Comparison of ENCODE assay signal across 11 cellular contexts in the genomic region with DNA sequence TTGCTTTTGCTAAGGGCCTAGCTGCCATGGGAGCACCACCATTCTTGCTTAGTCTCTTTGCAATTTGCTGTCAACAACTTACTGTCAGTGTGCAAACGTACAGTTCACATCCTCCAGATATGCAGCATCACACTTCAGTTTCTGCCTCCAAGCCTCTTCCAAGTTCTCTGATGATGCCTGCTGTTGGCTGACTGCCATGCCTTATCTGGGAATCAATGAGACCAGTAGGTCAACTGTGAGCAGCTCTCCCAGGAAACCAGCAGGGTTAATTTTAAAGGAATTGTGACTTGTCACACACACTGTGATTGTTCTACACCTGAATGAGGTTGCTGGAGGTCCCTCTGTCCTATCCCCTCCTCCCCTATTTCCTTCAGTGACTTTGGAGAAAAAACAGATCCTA. TPM values are rescaled to one million over a fixed set of nuclear protein-coding genes. Genes with fewer than 3 reads are reported as not detected.
A peak's percentile ranks its signal among the peaks of the same experiment; 100 is the strongest.
DNase-seq lines count a peak whose midpoint lies in the region; ATAC-seq, FAIRE-seq and TF ChIP-seq lines count a peak whose summit lies in the region.
"Had no signal": no experiment of that assay in that cellular context is flagged by ENCODE, and none has a peak within 500 bp of the region (broad histone marks: within the 10 kb centered on the region; RNA-seq: fewer than 3 reads in every experiment).

No MANE protein-coding gene starts in this region.

- H3K4me1 ChIP-seq in Peyer's patch (no peaks in the 10 kb centered on the region), small intestine (ENCODE audit: control insufficient read depth in 2 of 2, insufficient read depth in 1 of 2, low read depth in 1 of 2, low read length in 1 of 2) (no peaks in the 10 kb centered on the region)

- H3K27ac ChIP-seq in Peyer's patch, result no peak overlapping the region
- H3K27ac ChIP-seq in epithelial cell of prostate, result no peak overlapping the region
- no peak overlapping the region for H3K27ac ChIP-seq in small intestine (ENCODE audit: low read depth in 1 of 2, low read length in 1 of 2)

- H3K9me3 ChIP-seq in Peyer's patch (no peaks in the 10 kb centered on the region), small intestine (ENCODE audit: control insufficient read depth, low read depth) (no peaks in the 10 kb centered on the region)

- DNase-seq in NCI-H2227 (lab: John Stamatoyannopoulos, UW; ENCODE audit: unreplicated experiment), result peak; percentile 22
- DNase-seq in NCI-H2227 treated with DMSO at 0.1 percent for 48 hours (lab: John Stamatoyannopoulos, UW), result no peak
- DNase-seq in Peyer's patch, result peak in 2 of 3 donors; percentile 56 to 69
- DNase-seq in epithelial cell of prostate (ENCODE audit: low read depth, low spot score), result peak; percentile 18
- peak; percentile 82 for DNase-seq in small intestine
- DNase-seq in stimulated activated CD4-positive, alpha-beta T cell treated with anti-CD3 and anti-CD28 coated beads, Interleukin-4, amount 100 ng/mL, for 1 hour, result no peak
- no peak for DNase-seq in activated CD8-positive, alpha-beta memory T cell treated with anti-CD3 and anti-CD28 coated beads for 24 hours
- DNase-seq: H7, hippocampal formation had no signal

- TF ChIP-seq POLR2A in Peyer's patch (IDR thresholded peaks at IDR 0.05), result no peak

- WGBS in small intestine, 3 donors, result 33 to 61% (median 52%) methylated on average over 1 of the region's 1 CpG

- H3K27me3 ChIP-seq in Peyer's patch (no peaks in the 10 kb centered on the region), small intestine (ENCODE audit: control insufficient read depth in 2 of 2, insufficient read depth in 2 of 2, low read length in 2 of 2) (no peaks in the 10 kb centered on the region)

- H3K4me3 ChIP-seq in Peyer's patch, result no peak overlapping the region
- H3K4me3 ChIP-seq in small intestine (ENCODE audit: low read depth in 1 of 2, low read length in 2 of 2), result no peak overlapping the region

- no peak for ATAC-seq in GM19351 (IDR thresholded peaks at IDR 0.05; ENCODE audit: unreplicated experiment)

- peaks cover 0 to 4% (median 0%) of the 10 kb centered on the region in 3 donors for H3K36me3 ChIP-seq in Peyer's patch
- H3K36me3 ChIP-seq in small intestine (ENCODE audit: control insufficient read depth in 2 of 2, insufficient read depth in 2 of 2, low read length in 2 of 2), result no peaks in the 10 kb centered on the region

- FAIRE-seq in small intestine (lab: Jason Lieb, UNC), result no peak
- FAIRE-seq: urothelium cell line had no signal

- no peak for TF ChIP-seq CTCF in Peyer's patch (IDR thresholded peaks at IDR 0.05)

RNA-seq across cellular contexts. Expression of gene COPB1, which starts 56.0 kb away (rescaled TPM):
- 100 to 1,000 TPM in 1 of 4 donors, 10 to 100 TPM in 3; 58.4 to 127 (median 92.4) TPM for total RNA-seq in Peyer's patch
- 10 to 100 TPM; 66.3 to 97.5 (median 82.1) TPM for polyA plus RNA-seq in small intestine

Comparison
In these comparisons a context has a peak if more than half of its experiments do, and no peak if none do; other contexts are left out.
1. DNase-seq: peak in NCI-H2227 (single experiment), Peyer's patch (2 of 3), epithelial cell of prostate (single experiment) and small intestine (single experiment); none in NCI-H2227 treated with DMSO at 0.1 percent for 48 hours (single experiment), stimulated activated CD4-positive, alpha-beta T cell treated with anti-CD3 and anti-CD28 coated beads, Interleukin-4, amount 100 ng/mL, for 1 hour (single experiment) and activated CD8-positive, alpha-beta memory T cell treated with anti-CD3 and anti-CD28 coated beads for 24 hours (single experiment).